In the genomic region with DNA sequence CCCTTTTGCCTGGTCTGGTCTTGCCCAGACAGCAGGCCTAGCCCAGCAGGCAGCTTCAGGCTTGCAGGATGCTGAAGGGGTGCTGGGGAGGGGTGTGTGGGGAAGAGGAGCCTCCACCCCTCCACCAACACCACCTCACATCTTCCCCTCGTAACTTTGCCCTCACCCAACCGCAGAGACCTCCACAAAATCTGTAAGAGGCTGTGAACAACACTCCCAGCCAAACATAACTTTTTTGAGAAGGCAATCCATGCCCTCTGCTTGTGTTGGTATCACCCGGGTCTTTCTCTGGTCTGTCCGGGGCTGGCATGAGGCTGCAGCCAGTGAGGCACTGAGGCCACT, we compare ENCODE assay signal across 7 cellular contexts. TPM values are rescaled to one million over a fixed set of nuclear protein-coding genes. Genes with fewer than 3 reads are reported as not detected.
"Had no signal": no experiment of that assay in that cellular context is flagged by ENCODE, and none has a peak within 500 bp of the region (broad histone marks: within the 10 kb centered on the region; RNA-seq: fewer than 3 reads in every experiment).

No MANE protein-coding gene starts in this region.

RNA-seq across cellular contexts. Expression of gene CD8B, which starts 26.2 kb away (rescaled TPM):
- total RNA-seq: mesothelial cell of epicardium, progenitor cell of endocrine pancreas, pulmonary artery endothelial cell, renal cortical epithelial cell, smooth muscle cell, urinary bladder had no signal

RNA-seq across cellular contexts. Expression of gene CD8A, which starts 44.8 kb away (rescaled TPM):
- total RNA-seq: pulmonary artery endothelial cell, renal cortical epithelial cell, skeletal muscle tissue, smooth muscle cell, urinary bladder had no signal
